Comparison of ENCODE assay signal across 1 cellular context in genomic region chr6:146915671-146916127, GRCh38.
TF ChIP-seq lines count a peak whose summit lies in the region.

No MANE protein-coding gene starts in this region.

TF ChIP-seq in K562, 482 proteins besides CTCF, POLR2A, EP300 and RAD21 (continued from another document):
- TF ChIP-seq ZNF639 (CRISPR knock-in tag; conservative IDR thresholded peaks at IDR 0.05 in 1 of 2, IDR thresholded peaks at IDR 0.05 in 1 of 2) (peak in 1 of 2 experiments; percentile 76; a peak in 1 of 4 replicates), BMI1 (IDR thresholded peaks at IDR 0.05; ENCODE audit: low read length) (no peak)
